In genomic region chr15:57272770-57273357, GRCh38 we compare ENCODE assay signal across 20 cellular contexts.
"Had no signal": no experiment of that assay in that cellular context is flagged by ENCODE, and none has a peak within 500 bp of the region (broad histone marks: within the 10 kb centered on the region; RNA-seq: fewer than 3 reads in every experiment).

No MANE protein-coding gene starts in this region.

- H3K4me3 Mint-ChIP-seq: activated CD4-positive, alpha-beta T cell treated with anti-CD3 and anti-CD28 coated beads, Interleukin-2, amount 10 ng/mL, durations not matched to agents 24 days and 14 days; activated CD8-positive, alpha-beta T cell treated with anti-CD3 and anti-CD28 coated beads for 36 hours; activated naive CD4-positive, alpha-beta T cell treated with anti-CD3 and anti-CD28 coated beads, Interleukin-2, amount 10 ng/mL, durations not matched to agents 7 days and 5 days; activated naive CD8-positive, alpha-beta T cell treated with anti-CD3 and anti-CD28 coated beads, Interleukin-2, amount 50 U/mL, for 24 hours; activated T-cell treated with anti-CD3 and anti-CD28 coated beads, Interleukin-2, amount 50 U/mL, for 24 hours; immature natural killer cell; natural killer cell had no signal

- H3K9me3 Mint-ChIP-seq: activated CD4-positive, alpha-beta T cell treated with anti-CD3 and anti-CD28 coated beads, Interleukin-2, amount 10 ng/mL, durations not matched to agents 24 days and 14 days; activated CD8-positive, alpha-beta T cell treated with anti-CD3 and anti-CD28 coated beads for 36 hours; activated naive CD4-positive, alpha-beta T cell treated with anti-CD3 and anti-CD28 coated beads, Interleukin-2, amount 10 ng/mL, durations not matched to agents 7 days and 5 days; activated naive CD8-positive, alpha-beta T cell treated with anti-CD3 and anti-CD28 coated beads, Interleukin-2, amount 50 U/mL, for 24 hours; activated T-cell treated with anti-CD3 and anti-CD28 coated beads, Interleukin-2, amount 50 U/mL, for 24 hours; immature natural killer cell; natural killer cell had no signal

- H3K4me3 ChIP-seq: ascending aorta, esophagus squamous epithelium, pancreas, tibial artery had no signal

- H3K27me3 ChIP-seq: ascending aorta, esophagus squamous epithelium, neutrophil, pancreas, tibial artery had no signal

- ATAC-seq: activated CD8-positive, alpha-beta T cell treated with anti-CD3 and anti-CD28 coated beads for 36 hours; activated naive CD8-positive, alpha-beta T cell treated with anti-CD3 and anti-CD28 coated beads, Interleukin-2, amount 50 U/mL, for 24 hours; left ventricle myocardium superior; natural killer cell; pancreas had no signal

- H3K4me1 Mint-ChIP-seq: activated CD4-positive, alpha-beta T cell treated with anti-CD3 and anti-CD28 coated beads, Interleukin-2, amount 10 ng/mL, durations not matched to agents 24 days and 14 days; activated naive CD4-positive, alpha-beta T cell treated with anti-CD3 and anti-CD28 coated beads, Interleukin-2, amount 10 ng/mL, durations not matched to agents 7 days and 5 days; activated naive CD8-positive, alpha-beta T cell treated with anti-CD3 and anti-CD28 coated beads, Interleukin-2, amount 50 U/mL, for 24 hours; immature natural killer cell had no signal

- H3K27ac Mint-ChIP-seq: activated CD4-positive, alpha-beta T cell treated with anti-CD3 and anti-CD28 coated beads, Interleukin-2, amount 10 ng/mL, durations not matched to agents 24 days and 14 days; activated CD8-positive, alpha-beta T cell treated with anti-CD3 and anti-CD28 coated beads for 36 hours; activated naive CD8-positive, alpha-beta T cell treated with anti-CD3 and anti-CD28 coated beads, Interleukin-2, amount 50 U/mL, for 24 hours; activated T-cell treated with anti-CD3 and anti-CD28 coated beads, Interleukin-2, amount 50 U/mL, for 24 hours; immature natural killer cell; natural killer cell had no signal

- FAIRE-seq: endothelial cell of umbilical vein, pancreas had no signal

- H3K27me3 Mint-ChIP-seq: activated CD4-positive, alpha-beta T cell treated with anti-CD3 and anti-CD28 coated beads, Interleukin-2, amount 10 ng/mL, durations not matched to agents 24 days and 14 days; activated CD8-positive, alpha-beta T cell treated with anti-CD3 and anti-CD28 coated beads for 36 hours; activated naive CD4-positive, alpha-beta T cell treated with anti-CD3 and anti-CD28 coated beads, Interleukin-2, amount 10 ng/mL, durations not matched to agents 7 days and 5 days; activated naive CD8-positive, alpha-beta T cell treated with anti-CD3 and anti-CD28 coated beads, Interleukin-2, amount 50 U/mL, for 24 hours; activated T-cell treated with anti-CD3 and anti-CD28 coated beads, Interleukin-2, amount 50 U/mL, for 24 hours had no signal

- DNase-seq: activated CD8-positive, alpha-beta T cell treated with anti-CD3 and anti-CD28 coated beads for 36 hours; activated naive CD4-positive, alpha-beta T cell treated with anti-CD3 and anti-CD28 coated beads, Interleukin-2, amount 10 ng/mL, durations not matched to agents 7 days and 5 days; activated naive CD8-positive, alpha-beta T cell treated with anti-CD3 and anti-CD28 coated beads, Interleukin-2, amount 50 U/mL, for 24 hours; activated T-cell treated with anti-CD3 and anti-CD28 coated beads, Interleukin-2, amount 50 U/mL, for 24 hours; effector memory CD4-positive, alpha-beta T cell; esophagus squamous epithelium; immature natural killer cell; left ventricle myocardium superior; mesenchymal stem cell; natural killer cell; pancreas; stimulated activated CD8-positive, alpha-beta memory T cell treated with anti-CD3 and anti-CD28 coated beads, Interleukin-4, amount 100 ng/mL, for 48 hours; stimulated activated naive CD4-positive, alpha-beta T cell treated with Interleukin-2 at 50 U/mL for 16 hours; T-helper 1 cell; T1000; tibial artery had no signal
